In the genomic region with DNA sequence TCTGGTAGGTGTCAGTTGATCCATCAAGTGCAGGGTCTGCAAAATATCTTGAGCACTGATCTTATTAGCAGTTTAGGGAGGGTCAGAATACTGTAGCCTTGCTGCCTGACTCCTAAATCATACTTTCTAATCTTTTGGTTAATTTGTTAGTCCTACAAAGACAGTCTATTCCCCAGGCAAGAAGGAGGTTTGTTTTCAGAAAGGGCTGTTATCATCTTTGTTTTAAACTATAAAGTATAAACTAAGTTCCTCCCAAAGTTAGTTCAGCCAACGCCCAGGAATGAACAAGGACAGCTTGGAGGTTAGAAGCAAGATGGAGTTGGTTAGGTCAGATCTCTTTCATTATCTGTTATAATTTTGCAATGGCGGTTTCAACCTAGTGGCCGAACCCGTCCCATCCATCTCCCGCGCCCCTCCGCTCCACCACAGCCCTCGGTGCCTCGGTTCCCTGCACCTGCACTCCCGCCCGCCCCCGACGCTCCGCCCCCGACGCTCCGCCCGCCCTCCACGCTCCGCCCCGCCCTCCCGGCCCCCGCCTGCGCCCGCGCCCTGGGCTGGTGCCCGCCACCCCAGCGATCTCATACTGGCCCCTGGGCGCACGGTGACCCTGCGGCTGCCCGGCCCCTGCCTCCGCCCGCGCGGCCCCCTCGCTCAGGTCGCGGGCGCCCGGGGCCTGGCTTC, we compare ENCODE assay signal across 8 cellular contexts. TPM values are rescaled to one million over a fixed set of nuclear protein-coding genes. Genes with fewer than 3 reads are reported as not detected.
DNase-seq lines count a peak whose midpoint lies in the region; ATAC-seq and TF ChIP-seq lines count a peak whose summit lies in the region.

A gene with protein sequence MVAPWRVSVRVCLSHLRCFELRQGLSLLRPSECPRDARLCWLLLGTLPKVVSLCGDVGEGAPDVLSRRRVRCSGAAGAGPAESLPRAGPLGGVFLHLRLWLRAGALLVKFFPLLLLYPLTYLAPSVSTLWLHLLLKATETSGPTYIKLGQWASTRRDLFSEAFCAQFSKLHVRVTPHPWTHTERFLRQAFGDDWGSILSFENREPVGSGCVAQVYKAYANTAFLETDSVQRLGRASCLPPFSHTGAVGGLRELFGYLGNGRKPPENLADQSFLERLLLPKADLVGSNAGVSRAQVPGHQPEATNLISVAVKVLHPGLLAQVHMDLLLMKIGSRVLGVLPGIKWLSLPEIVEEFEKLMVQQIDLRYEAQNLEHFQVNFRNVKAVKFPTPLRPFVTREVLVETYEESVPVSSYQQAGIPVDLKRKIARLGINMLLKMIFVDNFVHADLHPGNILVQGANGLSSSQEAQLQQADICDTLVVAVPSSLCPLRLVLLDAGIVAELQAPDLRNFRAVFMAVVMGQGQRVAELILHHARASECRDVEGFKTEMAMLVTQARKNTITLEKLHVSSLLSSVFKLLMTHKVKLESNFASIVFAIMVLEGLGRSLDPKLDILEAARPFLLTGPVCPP (plus strand): TSS at position 564 of the 681 bp plus-strand sequence. CDS start 386 bp downstream, outside the sequence.

- H3K4me2 ChIP-seq in OCI-LY3 (ENCODE audit: low read length): peak within 1 kb of the TSS; percentile 95
- peak within 1 kb of the TSS; percentile 92 for H3K4me2 ChIP-seq in osteoblast (ENCODE audit: insufficient read depth, low read length)

- no peak for TF ChIP-seq CTCF in OCI-LY3 (IDR thresholded peaks at IDR 0.05; ENCODE audit: low read depth, low read length)
- no peak for TF ChIP-seq CTCF in osteoblast (IDR thresholded peaks at IDR 0.05; ENCODE audit: extremely low read depth, low read depth, low read length)
- no peak for TF ChIP-seq CTCF in thoracic aorta (IDR thresholded peaks at IDR 0.05)

- H3K27me3 ChIP-seq in OCI-LY3 (ENCODE audit: low read depth, low read length): no peaks in the 10 kb centered on the region
- no peaks in the 10 kb centered on the region for H3K27me3 ChIP-seq in osteoblast (ENCODE audit: insufficient read depth, low read length)
- H3K27me3 ChIP-seq in thoracic aorta (replicated peaks; ENCODE audit: insufficient read depth): no peaks in the 10 kb centered on the region

- peaks cover 39% of the 10 kb centered on the region for H3K4me1 ChIP-seq in OCI-LY3 (ENCODE audit: low read length)
- H3K4me1 ChIP-seq in osteoblast (ENCODE audit: insufficient read depth, low read length): peaks cover 8% of the 10 kb centered on the region
- peaks cover 0 to 30% of the 10 kb centered on the region in 2 donors for H3K4me1 ChIP-seq in thoracic aorta (ENCODE audit: control insufficient read depth in 1 of 2, low read depth in 2 of 2)

- peak within 1 kb of the TSS; percentile 77 for H3K9ac ChIP-seq in OCI-LY3 (ENCODE audit: low read length)

- H3K79me2 ChIP-seq in OCI-LY3 (ENCODE audit: low read length) (no peaks in the 10 kb centered on the region), osteoblast (ENCODE audit: insufficient read depth, low read length) (no peaks in the 10 kb centered on the region)

- H3K27ac ChIP-seq in OCI-LY3 (ENCODE audit: low read length) (no peak within 1 kb of the TSS; the same call in 1 of the 2 replicates), osteoblast (ENCODE audit: low read depth, low read length) (no peak within 1 kb of the TSS), thoracic aorta (peak within 1 kb of the TSS; percentile 70 to 71)

- H3K9me3 ChIP-seq in OCI-LY3 (ENCODE audit: insufficient read depth, low read length) (no peaks in the 10 kb centered on the region), osteoblast (ENCODE audit: low read depth, low read length) (no peaks in the 10 kb centered on the region), thoracic aorta (no peaks in the 10 kb centered on the region)

- DNase-seq in Ammon's horn (ENCODE audit: low spot score) (peak; percentile 80), germinal center (ENCODE audit: low spot score) (peak; percentile 95), osteoblast (ENCODE audit: insufficient read length, low spot score, missing footprints) (peak; percentile 98), thoracic aorta (ENCODE audit: low spot score) (no peak)
- DNase-seq in activated effector memory CD4-positive, alpha-beta T cell treated with Interleukin-2 at 50 U/mL for 16 hours: peak; percentile 59

- H3K36me3 ChIP-seq in OCI-LY3 (replicated peaks; ENCODE audit: low read depth, low read length): peaks cover 3% of the 10 kb centered on the region
- no peaks in the 10 kb centered on the region for H3K36me3 ChIP-seq in osteoblast (ENCODE audit: insufficient read depth, low read length)
- H3K36me3 ChIP-seq in thoracic aorta: no peaks in the 10 kb centered on the region

- H4K20me1 ChIP-seq in OCI-LY3 (ENCODE audit: insufficient read depth, low read length) (no peaks in the 10 kb centered on the region), osteoblast (ENCODE audit: insufficient read depth, low read length) (peaks cover 4% of the 10 kb centered on the region)

- peak within 1 kb of the TSS; percentile 43 for H2AFZ ChIP-seq in OCI-LY3 (ENCODE audit: low read depth, low read length)
- peak within 1 kb of the TSS; percentile 90 for H2AFZ ChIP-seq in osteoblast (ENCODE audit: low read length)

- peak; percentile 36 for ATAC-seq in GM18873 (IDR thresholded peaks at IDR 0.05; ENCODE audit: low FRiP score, unreplicated experiment)
- ATAC-seq in HG03139 (IDR thresholded peaks at IDR 0.05; ENCODE audit: unreplicated experiment): peak; percentile 44
- peak; percentile 52 for ATAC-seq in thoracic aorta (ENCODE audit: insufficient number of reproducible peaks, low FRiP score, low read depth)

- H3K4me3 ChIP-seq in OCI-LY3 (ENCODE audit: low read length) (peak within 1 kb of the TSS; percentile 78), osteoblast (ENCODE audit: insufficient read depth, low read length) (peak within 1 kb of the TSS; percentile 77), thoracic aorta (peak within 1 kb of the TSS; percentile 80)

RNA-seq across cellular contexts. Expression of the gene that starts here (rescaled TPM):
- 25.3 and 28.6 TPM in 2 replicates for total RNA-seq in osteoblast
- total RNA-seq in thoracic aorta: 10 to 100 TPM; 20.8 to 25.7 TPM

Comparison
In these comparisons a context has a peak if more than half of its experiments do, and no peak if none do; other contexts are left out.
1. H3K27ac ChIP-seq: peak in thoracic aorta (2 of 2); none in OCI-LY3 (single experiment) and osteoblast (single experiment).
2. Peak in every context shown above with its lines, with median percentiles within 50 percentile points of each other: ATAC-seq and H3K4me3 ChIP-seq.